ENCODE assay signal across 8 cellular contexts in genomic region chr11:64878494-64879225, GRCh38. TPM values are rescaled to one million over a fixed set of nuclear protein-coding genes. Genes with fewer than 3 reads are reported as not detected.
A peak's percentile ranks its signal among the peaks of the same experiment; 100 is the strongest.
DNase-seq lines count a peak whose midpoint lies in the region; ATAC-seq and TF ChIP-seq lines count a peak whose summit lies in the region.

TSS of gene EHD1 (minus strand) at chr11:64878621. CDS start at chr11:64878464, 157 bp downstream.

- CTCF ChIA-PET in activated CD8-positive, alpha-beta memory T cell treated with anti-CD3 and anti-CD28 coated beads for 36 hours (lab: Charles Lee) = interaction anchor here (0.9 to 12.8 kb wide), 6 partner anchors 9 to 38 kb away, joined by 3 to 371 read pairs (median 4); partner anchors contain the start of genes ATG2A and CDC42BPG

- DNase-seq in COLO829 (ENCODE audit: low spot score) = peak; percentile 99
- DNase-seq in GM20000 (ENCODE audit: low spot score) = peak; percentile 100
- peak; percentile 100 for DNase-seq in HT-29 (ENCODE audit: low spot score)
- DNase-seq in NK-92 treated with Interleukin-12 subunit alpha and Interleukin-12 subunit beta, amount 100 ng/mL, for 24 hours (lab: John Stamatoyannopoulos, UW) = peak; percentile 99
- DNase-seq in effector memory CD4-positive, alpha-beta T cell = peak; percentile 99 to 100 (median 100)
- DNase-seq in memory B cell (ENCODE audit: low spot score in 2 of 2) = peak; percentile 99
- DNase-seq in stimulated activated CD8-positive, alpha-beta memory T cell treated with anti-CD3 and anti-CD28 coated beads, Interleukin-12 subunit alpha, Interleukin-12 subunit beta, amount 100 ng/mL, for 24 hours (ENCODE audit: extremely low read depth) = peak; percentile 99

- peaks cover 6% of the 10 kb centered on the region for H3K36me3 ChIP-seq in effector memory CD4-positive, alpha-beta T cell (ENCODE audit: control insufficient read depth, insufficient read depth, low read length)

- H3K27ac Mint-ChIP-seq in memory B cell = peak within 1 kb of the TSS; percentile 91

- H3K4me1 Mint-ChIP-seq in memory B cell = peaks cover 49% of the 10 kb centered on the region

- peak; percentile 79 for ATAC-seq in memory B cell (ENCODE audit: low read depth)

- peak; percentile 88 for TF ChIP-seq CTCF in GM20000 (IDR thresholded peaks at IDR 0.05; ENCODE audit: extremely low read depth, missing control alignments)

- H3K4me3 ChIP-seq in effector memory CD4-positive, alpha-beta T cell (ENCODE audit: insufficient read depth, low read depth, low read length, poor library complexity, severe bottlenecking) = peak within 1 kb of the TSS; percentile 95

- POLR2A ChIA-PET in activated CD8-positive, alpha-beta memory T cell treated with anti-CD3 and anti-CD28 coated beads for 36 hours (lab: Charles Lee) = interaction anchor here (0.7 to 8.8 kb wide), 9 partner anchors 9 to 120 kb away, joined by 3 to 161 read pairs (median 4); partner anchors contain the start of gene PPP2R5B

- peaks cover 12% of the 10 kb centered on the region for H3K36me3 Mint-ChIP-seq in memory B cell

- peaks cover 42% of the 10 kb centered on the region for H3K4me1 ChIP-seq in effector memory CD4-positive, alpha-beta T cell (ENCODE audit: control insufficient read depth, insufficient read depth, low read length, poor library complexity, severe bottlenecking)

- H3K27me3 ChIP-seq in effector memory CD4-positive, alpha-beta T cell (replicated peaks; ENCODE audit: control insufficient read depth, insufficient read depth, low read length, poor library complexity, severe bottlenecking) = no peaks in the 10 kb centered on the region

- no peaks in the 10 kb centered on the region for H3K27me3 Mint-ChIP-seq in memory B cell

- H3K9me3 Mint-ChIP-seq in memory B cell = no peaks in the 10 kb centered on the region

- peak within 1 kb of the TSS; percentile 85 for H3K27ac ChIP-seq in effector memory CD4-positive, alpha-beta T cell (ENCODE audit: insufficient read depth, low read length, poor library complexity, severe bottlenecking)

- H3K9me3 ChIP-seq in effector memory CD4-positive, alpha-beta T cell (ENCODE audit: control insufficient read depth, low read length) = no peaks in the 10 kb centered on the region

- peak within 1 kb of the TSS; percentile 96 for H3K4me3 Mint-ChIP-seq in memory B cell

RNA-seq across cellular contexts. Expression of gene EHD1, which starts in this region (rescaled TPM):
- total RNA-seq in HT-29 (2014; rRNA removed; shearing (Covaris generic)) = 118 and 123 TPM in 2 replicates
- total RNA-seq in activated CD8-positive, alpha-beta memory T cell treated with anti-CD3 and anti-CD28 coated beads for 36 hours = 10 to 100 TPM; 82.2 to 85.8 TPM

Comparison
In these comparisons a context has a peak if more than half of its experiments do, and no peak if none do; other contexts are left out.
1. Peak in every context shown above with its lines: DNase-seq, ATAC-seq, H3K4me3 ChIP-seq and H3K27ac ChIP-seq.